Comparison of ENCODE assay signal across 13 cellular contexts in the genomic region with DNA sequence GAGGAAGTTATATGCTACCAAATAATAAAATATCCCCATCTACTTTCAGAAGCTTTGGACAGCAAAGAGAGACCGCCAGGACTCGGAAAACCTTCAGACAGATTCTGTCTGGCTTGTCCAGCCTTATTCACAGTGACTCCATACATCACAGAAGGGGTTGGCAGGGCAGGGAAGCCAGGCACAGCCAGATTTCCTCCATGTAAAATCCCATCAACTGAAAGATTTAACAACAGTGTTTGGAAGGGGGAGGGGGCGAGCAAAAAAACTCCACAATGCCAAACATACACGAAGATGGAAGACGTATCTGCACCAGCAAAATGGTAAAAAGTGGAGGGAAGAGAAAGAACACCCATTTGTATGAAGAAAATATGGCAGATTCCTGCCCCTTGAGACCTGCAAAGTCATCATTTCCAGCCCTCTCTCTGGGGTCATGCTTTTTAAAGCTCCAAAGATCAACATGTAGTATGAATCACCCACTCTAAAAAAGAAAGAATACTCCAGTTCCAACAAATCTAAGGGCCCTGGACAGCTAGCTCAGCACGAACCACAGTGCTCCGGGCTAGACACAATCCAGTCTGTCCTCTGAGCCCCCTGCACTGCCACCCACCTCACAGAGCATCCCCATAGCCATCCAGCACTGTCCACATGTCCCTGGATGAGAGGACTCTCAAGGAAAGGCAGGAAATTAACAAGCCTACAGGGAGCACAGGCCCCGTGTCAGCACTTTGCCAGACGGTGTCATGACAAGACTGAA.
DNase-seq lines count a peak whose midpoint lies in the region; ATAC-seq and TF ChIP-seq lines count a peak whose summit lies in the region.
"Had no signal": no experiment of that assay in that cellular context is flagged by ENCODE, and none has a peak within 500 bp of the region (broad histone marks: within the 10 kb centered on the region; RNA-seq: fewer than 3 reads in every experiment).

No MANE protein-coding gene starts in this region.

- H3K9ac ChIP-seq in mucosa of rectum (ENCODE audit: low read depth in 1 of 2, low read length in 2 of 2) = no peak overlapping the region

- H3K36me3 ChIP-seq in right atrium auricular region (no peaks in the 10 kb centered on the region), left ventricle myocardium inferior (no peaks in the 10 kb centered on the region), mucosa of rectum (ENCODE audit: control insufficient read depth in 2 of 2, insufficient read depth in 2 of 2, low read length in 2 of 2) (no peaks in the 10 kb centered on the region), aorta (ENCODE audit: control insufficient read depth in 1 of 2, insufficient read depth in 2 of 2, low read length in 1 of 2) (no peaks in the 10 kb centered on the region)
- H3K36me3 ChIP-seq: cardiac muscle cell had no signal

- H3K4me1 ChIP-seq in right atrium auricular region (no peaks in the 10 kb centered on the region), left ventricle myocardium inferior (no peaks in the 10 kb centered on the region), mucosa of rectum (ENCODE audit: control insufficient read depth in 2 of 2, insufficient read depth in 2 of 2, low read length in 2 of 2) (peaks cover 0 to 2% of the 10 kb centered on the region in 2 donors), aorta (ENCODE audit: control insufficient read depth in 1 of 2, insufficient read depth in 2 of 2, low read length in 2 of 2) (no peaks in the 10 kb centered on the region)

- H3K27ac ChIP-seq in right atrium auricular region (no peak overlapping the region), left ventricle myocardium inferior (replicated peaks) (no peak overlapping the region), mucosa of rectum (ENCODE audit: low read depth in 2 of 2, low read length in 2 of 2) (peak overlapping the region; percentile 32 to 54), aorta (ENCODE audit: low read depth in 1 of 2, low read length in 2 of 2) (no peak overlapping the region)
- H3K27ac ChIP-seq: cardiac muscle cell had no signal

- H3K9me3 ChIP-seq in right atrium auricular region = no peaks in the 10 kb centered on the region
- no peaks in the 10 kb centered on the region for H3K9me3 ChIP-seq in left ventricle myocardium inferior (replicated peaks)
- H3K9me3 ChIP-seq in mucosa of rectum (ENCODE audit: control insufficient read depth in 2 of 2, low read length in 2 of 2) = no peaks in the 10 kb centered on the region
- no peaks in the 10 kb centered on the region for H3K9me3 ChIP-seq in aorta (ENCODE audit: control insufficient read depth, low read length)

- 34 to 47% methylated on average over 9 of the region's 9 CpGs for WGBS in aorta, 2 donors

- no peaks in the 10 kb centered on the region for H3K27me3 ChIP-seq in right atrium auricular region
- peaks cover 63% of the 10 kb centered on the region for H3K27me3 ChIP-seq in left ventricle myocardium inferior (ENCODE audit: low read depth)
- peaks cover 0 to 3% of the 10 kb centered on the region in 2 donors for H3K27me3 ChIP-seq in mucosa of rectum (ENCODE audit: control insufficient read depth in 2 of 2, insufficient read depth in 2 of 2, low read length in 2 of 2)
- H3K27me3 ChIP-seq in aorta (ENCODE audit: control insufficient read depth in 1 of 2, insufficient read depth in 2 of 2, low read length in 1 of 2) = no peaks in the 10 kb centered on the region
- H3K27me3 ChIP-seq: cardiac muscle cell had no signal

- TF ChIP-seq CTCF in right atrium auricular region (IDR thresholded peaks at IDR 0.05) (no peak), left ventricle myocardium inferior (IDR thresholded peaks at IDR 0.05; ENCODE audit: borderline replicate concordance) (no peak)

- DNase-seq in right atrium auricular region (ENCODE audit: low spot score) (peak; percentile 49), left ventricle myocardium inferior (no peak), ecto neural progenitor cell (ENCODE audit: low spot score) (peak; percentile 36), aorta (no peak), activated T-cell treated with anti-CD3 and anti-CD28 coated beads for 4 hours (no peak)
- DNase-seq: activated naive CD4-positive, alpha-beta T cell treated with anti-CD3 and anti-CD28 coated beads, Interleukin-2, amount 50 U/mL, for 16 hours; NCI-H1694; NCI-H69 had no signal

- H3K4me3 ChIP-seq in right atrium auricular region (no peak overlapping the region), left ventricle myocardium inferior (no peak overlapping the region), mucosa of rectum (ENCODE audit: low read length in 2 of 2) (no peak overlapping the region), aorta (ENCODE audit: low read length in 2 of 2) (no peak overlapping the region)
- H3K4me3 ChIP-seq: cardiac muscle cell had no signal

- intact Hi-C loops in left ventricle myocardium inferior (cut with micrococcal nuclease) = no loop called here
- intact Hi-C loops in aorta (cut with DNase I) = no loop called here

- ATAC-seq in aorta (ENCODE audit: low FRiP score) (peak; percentile 36), GM21786 (IDR thresholded peaks at IDR 0.05; ENCODE audit: unreplicated experiment) (no peak), HG03469 (IDR thresholded peaks at IDR 0.05; ENCODE audit: unreplicated experiment) (no peak)
- ATAC-seq: WTC11 had no signal

Comparison
In these comparisons a context has a peak if more than half of its experiments do, and no peak if none do; other contexts are left out.
1. DNase-seq: peak in right atrium auricular region (single experiment) and ecto neural progenitor cell (single experiment); none in left ventricle myocardium inferior (single experiment), aorta (0 of 2) and activated T-cell treated with anti-CD3 and anti-CD28 coated beads for 4 hours (single experiment).
2. H3K27ac ChIP-seq: peak in mucosa of rectum (2 of 2); none in right atrium auricular region (0 of 2), left ventricle myocardium inferior (single experiment) and aorta (0 of 2).